In the genomic region with DNA sequence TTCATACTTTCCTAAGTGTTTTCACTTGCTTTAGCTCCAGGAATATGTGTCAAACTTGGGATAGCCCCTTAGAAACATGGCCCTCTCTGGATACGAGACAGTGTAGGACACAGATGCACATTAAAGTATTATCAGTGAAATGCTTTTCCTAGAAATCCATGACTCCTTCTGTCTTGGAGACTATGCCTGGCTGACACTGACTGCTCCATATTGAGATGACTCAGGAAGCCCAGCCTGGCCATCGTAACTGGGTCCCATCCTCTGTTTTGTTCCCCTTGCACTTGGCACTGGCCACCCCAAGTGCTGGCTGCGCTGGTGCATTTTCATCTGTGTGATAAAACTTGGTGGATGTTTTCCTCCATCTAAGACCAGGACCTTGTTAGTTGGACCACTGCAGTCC, we compare ENCODE assay signal across 26 cellular contexts.
DNase-seq lines count a peak whose midpoint lies in the region; ATAC-seq and TF ChIP-seq lines count a peak whose summit lies in the region.
"Had no signal": no experiment of that assay in that cellular context is flagged by ENCODE, and none has a peak within 500 bp of the region (broad histone marks: within the 10 kb centered on the region; RNA-seq: fewer than 3 reads in every experiment).

No MANE protein-coding gene starts in this region.

- H3K4ac ChIP-seq in IMR-90 (ENCODE audit: low read depth, low read length) (peak overlapping the region; percentile 35), neuronal stem cell (ENCODE audit: low read length) (no peak overlapping the region)

- intact Hi-C loops in IMR-90 (cut with micrococcal nuclease) = no loop called here
- intact Hi-C loops in tibial artery (cut with DNase I; ENCODE audit: low total_unique reads) = loop anchor here (5.0 kb wide), 1 partner anchor 42 kb away; no protein-coding TSS in a partner anchor

- ATAC-seq in IMR-90 (ENCODE audit: low read depth) (peak; percentile 62), HG02763 (IDR thresholded peaks at IDR 0.05; ENCODE audit: unreplicated experiment) (no peak)
- ATAC-seq: natural killer cell treated with Interleukin-12 subunit alpha and Interleukin-12 subunit beta and Interleukin-15 and Interleukin-18, amount 100 ng/mL, for 72 hours had no signal

- peak overlapping the region; percentile 38; the same call in 1 of the 2 replicates for H3K18ac ChIP-seq in IMR-90 (ENCODE audit: low read depth, low read length)
- no peak overlapping the region for H3K18ac ChIP-seq in neuronal stem cell (ENCODE audit: low read length)

- no peak overlapping the region for H3K4me3 Mint-ChIP-seq in mesothelial cell of epicardium
- H3K4me3 Mint-ChIP-seq: activated naive CD4-positive, alpha-beta T cell treated with anti-CD3 and anti-CD28 coated beads, Interleukin-2, amount 10 ng/mL, durations not matched to agents 7 days and 5 days; B cell; natural killer cell treated with Interleukin-12 subunit alpha and Interleukin-12 subunit beta and Interleukin-15 and Interleukin-18, amount 100 ng/mL, for 72 hours had no signal

- no peak overlapping the region; the same call in 1 of the 2 replicates for H4K5ac ChIP-seq in IMR-90 (ENCODE audit: low read depth, low read length)

- peaks cover 4% of the 10 kb centered on the region; the same call in 1 of the 2 replicates for H4K20me1 ChIP-seq in IMR-90 (ENCODE audit: insufficient read depth, low read length)

- H3K27ac ChIP-seq in IMR-90 (ENCODE audit: insufficient read depth, low read length) (peak overlapping the region; percentile 42; the same call in 1 of the 2 replicates), epithelial cell of prostate (peak overlapping the region; percentile 41), tibial artery (peak overlapping the region; percentile 1 to 6), neuronal stem cell (replicated peaks; ENCODE audit: low read length) (no peak overlapping the region)
- H3K27ac ChIP-seq: upper lobe of left lung, VCaP had no signal

- H3K4me3 ChIP-seq in IMR-90 (ENCODE audit: insufficient read depth, low read depth, low read length) (no peak overlapping the region), tibial artery (no peak overlapping the region), neuronal stem cell (ENCODE audit: low read length in 2 of 2) (no peak overlapping the region)
- H3K4me3 ChIP-seq: HAP-1, lung, upper lobe of left lung had no signal

- H3K36me3 Mint-ChIP-seq in mesothelial cell of epicardium = peaks cover 2% of the 10 kb centered on the region
- H3K36me3 Mint-ChIP-seq: activated naive CD4-positive, alpha-beta T cell treated with anti-CD3 and anti-CD28 coated beads, Interleukin-2, amount 10 ng/mL, durations not matched to agents 7 days and 5 days; natural killer cell treated with Interleukin-12 subunit alpha and Interleukin-12 subunit beta and Interleukin-15 and Interleukin-18, amount 100 ng/mL, for 72 hours had no signal

- H3K4me1 ChIP-seq in IMR-90 (ENCODE audit: control insufficient read depth, insufficient read depth, low read length) = peaks cover 6% of the 10 kb centered on the region; the same call in 1 of the 2 replicates
- H3K4me1 ChIP-seq in tibial artery = peaks cover 0 to 56% (median 30%) of the 10 kb centered on the region in 4 donors
- H3K4me1 ChIP-seq in neuronal stem cell (ENCODE audit: control insufficient read depth in 2 of 2, insufficient read depth in 1 of 2, low read depth in 1 of 2, low read length in 2 of 2) = peaks cover 0 to 7% of the 10 kb centered on the region in 2 donors
- H3K4me1 ChIP-seq: HAP-1, upper lobe of left lung had no signal

- no peak for TF ChIP-seq POLR2A in IMR-90 (IDR thresholded peaks at IDR 0.05; ENCODE audit: low read depth, low read length)

- H2AK5ac ChIP-seq in IMR-90 (ENCODE audit: low read depth, low read length) = peak overlapping the region; percentile 18; the same call in 1 of the 2 replicates
- no peak overlapping the region for H2AK5ac ChIP-seq in neuronal stem cell (ENCODE audit: low read depth, low read length)

- H3K9ac ChIP-seq in IMR-90 (ENCODE audit: low read depth, low read length) (no peak overlapping the region), neuronal stem cell (ENCODE audit: low read depth, low read length, poor library complexity) (no peak overlapping the region)

- peak overlapping the region; percentile 60 for H3K14ac ChIP-seq in IMR-90 (replicated peaks; ENCODE audit: low read depth, low read length)
- no peak overlapping the region for H3K14ac ChIP-seq in neuronal stem cell (ENCODE audit: low read length)

- H4K8ac ChIP-seq in IMR-90 (ENCODE audit: low read depth in 2 of 2, low read length in 2 of 2) (peak overlapping the region; percentile 15 to 31; a peak in 1 of 4 replicates), neuronal stem cell (ENCODE audit: low read depth, low read length) (no peak overlapping the region)

- H3K9me1 ChIP-seq in IMR-90 (ENCODE audit: insufficient read depth, low read length) = peaks cover 6% of the 10 kb centered on the region; the same call in 1 of the 2 replicates

- no peak overlapping the region for H2BK15ac ChIP-seq in IMR-90 (ENCODE audit: low read depth, low read length)
- H2BK15ac ChIP-seq in neuronal stem cell (ENCODE audit: low read length) = no peak overlapping the region

- H4K91ac ChIP-seq in IMR-90 (ENCODE audit: insufficient read depth, low read depth, low read length) (peak overlapping the region; percentile 45), neuronal stem cell (ENCODE audit: low read depth, low read length, poor library complexity) (no peak overlapping the region)

- no peaks in the 10 kb centered on the region for H3K27me3 Mint-ChIP-seq in mesothelial cell of epicardium (ENCODE audit: low read depth)
- H3K27me3 Mint-ChIP-seq: activated naive CD4-positive, alpha-beta T cell treated with anti-CD3 and anti-CD28 coated beads, Interleukin-2, amount 10 ng/mL, durations not matched to agents 7 days and 5 days; progenitor cell of endocrine pancreas had no signal

- 56% methylated on average over 1 of the region's 3 CpGs; no CpG with 5 or more reads in 1 of the 2 experiments for WGBS in IMR-90 (ENCODE audit: extremely low coverage in 2 of 2, insufficient read length in 1 of 2), 2 experiments
- WGBS in neuronal stem cell (ENCODE audit: extremely low coverage in 2 of 2, insufficient read length in 2 of 2, insufficient replicate concordance in 1 of 2), 2 donors = no CpG with 5 or more reads among the region's 3 CpGs

- H3K4me2 ChIP-seq in IMR-90 (ENCODE audit: low read depth, low read length) = peak overlapping the region; percentile 11; the same call in 1 of the 2 replicates
- no peak overlapping the region for H3K4me2 ChIP-seq in neuronal stem cell (ENCODE audit: insufficient read depth, low read length, poor library complexity, severe bottlenecking)

- H3K9me3 Mint-ChIP-seq in mesothelial cell of epicardium = peaks cover 5% of the 10 kb centered on the region
- H3K9me3 Mint-ChIP-seq: activated naive CD4-positive, alpha-beta T cell treated with anti-CD3 and anti-CD28 coated beads, Interleukin-2, amount 10 ng/mL, durations not matched to agents 7 days and 5 days had no signal

- H3K36me3 ChIP-seq in IMR-90 (ENCODE audit: control insufficient read depth, insufficient read depth, low read length) (no peaks in the 10 kb centered on the region), tibial artery (no peaks in the 10 kb centered on the region), neuronal stem cell (replicated peaks in 1 of 2; ENCODE audit: control insufficient read depth in 2 of 2, insufficient read depth in 2 of 2, low read length in 2 of 2) (no peaks in the 10 kb centered on the region)
- H3K36me3 ChIP-seq: HAP-1, upper lobe of left lung had no signal

- H3K23ac ChIP-seq in IMR-90 (ENCODE audit: low read depth, low read length) = peak overlapping the region; percentile 40; the same call in 1 of the 2 replicates
- H3K23ac ChIP-seq in neuronal stem cell (ENCODE audit: low read depth, low read length, poor library complexity) = no peak overlapping the region

- H2AFZ ChIP-seq in IMR-90 (replicated peaks; ENCODE audit: low read length, poor library complexity) = peak overlapping the region; percentile 61
- H2AFZ ChIP-seq in neuronal stem cell (ENCODE audit: low read length) = no peak overlapping the region

- POLR2A ChIA-PET in IMR-90 (lab: Charles Lee; ENCODE audit: unreplicated experiment) = no interaction called here

- H3K9me3 ChIP-seq in IMR-90 (ENCODE audit: control insufficient read depth, insufficient read depth, low read length) (no peaks in the 10 kb centered on the region), tibial artery (no peaks in the 10 kb centered on the region), neuronal stem cell (replicated peaks in 1 of 2; ENCODE audit: control insufficient read depth in 2 of 2, insufficient read depth in 1 of 2, low read depth in 1 of 2, low read length in 2 of 2) (peaks cover 0 to 4% of the 10 kb centered on the region in 2 donors)
- H3K9me3 ChIP-seq: HAP-1, upper lobe of left lung had no signal

- H3K79me1 ChIP-seq in IMR-90 (ENCODE audit: low read depth in 1 of 2, low read length in 2 of 2) = peaks cover 0 to 9% of the 10 kb centered on the region in 2 experiments; a peak in 1 of 4 replicates
- H3K79me1 ChIP-seq in neuronal stem cell (ENCODE audit: low read depth, low read length) = no peaks in the 10 kb centered on the region

- no peak overlapping the region for H3K56ac ChIP-seq in IMR-90 (ENCODE audit: extremely low read depth, insufficient read depth, low read length)

- no TSS peak for BruUV-seq in IMR-90 (replicated peaks; lab: Mats Ljungman, UMichigan)

- TF ChIP-seq RAD21 in IMR-90 (IDR thresholded peaks at IDR 0.05; ENCODE audit: low read length) = no peak

- H3K27me3 ChIP-seq in IMR-90 (ENCODE audit: control insufficient read depth, insufficient read depth, low read length) (no peaks in the 10 kb centered on the region), tibial artery (no peaks in the 10 kb centered on the region), neuronal stem cell (ENCODE audit: control insufficient read depth in 3 of 3, insufficient read depth in 3 of 3, low read depth in 1 of 3, low read length in 3 of 3) (no peaks in the 10 kb centered on the region)
- H3K27me3 ChIP-seq: upper lobe of left lung had no signal

- H2BK5ac ChIP-seq in IMR-90 (ENCODE audit: low read depth, low read length, poor library complexity, severe bottlenecking) (peak overlapping the region; percentile 72), neuronal stem cell (ENCODE audit: low read length) (no peak overlapping the region)

- TF ChIP-seq CTCF in IMR-90 (conservative IDR thresholded peaks at IDR 0.05; ENCODE audit: low read depth, low read length) (no peak), mesothelial cell of epicardium (IDR thresholded peaks at IDR 0.05; ENCODE audit: unreplicated experiment) (no peak), tibial artery (IDR thresholded peaks at IDR 0.05) (no peak)

- peak overlapping the region; percentile 71; the same call in 1 of the 2 replicates for H2BK20ac ChIP-seq in IMR-90 (ENCODE audit: low read depth, low read length)

- dilution Hi-C loops in IMR-90 (cut with HindIII; ENCODE audit: low sequenced_read_pairs, unreplicated experiment) = no loop called here

- peak overlapping the region; percentile 5 for H2AK9ac ChIP-seq in IMR-90 (replicated peaks; ENCODE audit: low read depth, low read length, poor library complexity)

- no peak overlapping the region for H2BK12ac ChIP-seq in neuronal stem cell (ENCODE audit: low read length)

- H3K27ac Mint-ChIP-seq in mesothelial cell of epicardium = peak overlapping the region; percentile 95
- H3K27ac Mint-ChIP-seq: activated naive CD4-positive, alpha-beta T cell treated with anti-CD3 and anti-CD28 coated beads, Interleukin-2, amount 10 ng/mL, durations not matched to agents 7 days and 5 days; B cell; natural killer cell treated with Interleukin-12 subunit alpha and Interleukin-12 subunit beta and Interleukin-15 and Interleukin-18, amount 100 ng/mL, for 72 hours; progenitor cell of endocrine pancreas had no signal

- peaks cover 46% of the 10 kb centered on the region for H3K4me1 Mint-ChIP-seq in mesothelial cell of epicardium
- H3K4me1 Mint-ChIP-seq: activated naive CD4-positive, alpha-beta T cell treated with anti-CD3 and anti-CD28 coated beads, Interleukin-2, amount 10 ng/mL, durations not matched to agents 7 days and 5 days; B cell had no signal

- DNase-seq in IMR-90 = peak; percentile 25
- DNase-seq in epithelial cell of prostate (ENCODE audit: low read depth, low spot score) = no peak
- no peak for DNase-seq in mesothelial cell of epicardium (ENCODE audit: low spot score in 2 of 2, unreplicated experiment in 2 of 2)
- no peak for DNase-seq in tibial artery
- no peak for DNase-seq in HT-29 (ENCODE audit: low spot score)
- DNase-seq in neuronal stem cell (ENCODE audit: low spot score) = no peak
- no peak for DNase-seq in HPDE6-E6E7 (ENCODE audit: extremely low spot score)
- DNase-seq: activated CD4-positive, alpha-beta T cell treated with anti-CD3 and anti-CD28 coated beads, Interleukin-2, amount 50 U/mL, for 48 hours; activated naive CD4-positive, alpha-beta T cell treated with anti-CD3 and anti-CD28 coated beads, Interleukin-2, amount 10 ng/mL, durations not matched to agents 7 days and 5 days; activated T-cell treated with anti-CD3 and anti-CD28 coated beads, Interleukin-2, amount 50 U/mL, for 1 hour; Calu3; dermis blood vessel endothelial cell; glutamatergic neuron; Kasumi-1; NCI-H1105; NCI-H2107; NCI-H526 treated with DMSO at 0.1 percent for 48 hours; T-helper 1 cell; upper lobe of left lung had no signal

- CTCF ChIA-PET in IMR-90 (lab: Yijun Ruan, JAX) = no interaction called here

- H2BK120ac ChIP-seq in IMR-90 (ENCODE audit: low read depth, low read length) (peak overlapping the region; percentile 26; the same call in 1 of the 2 replicates), neuronal stem cell (ENCODE audit: low read depth, low read length) (no peak overlapping the region)

- in situ Hi-C loops in IMR-90 (cut with MboI; ENCODE audit: low sequenced_read_pairs) = no loop called here
